ENCODE assay signal across 15 cellular contexts in genomic region chr3:167102071-167102470, GRCh38.
DNase-seq lines count a peak whose midpoint lies in the region; TF ChIP-seq lines count a peak whose summit lies in the region.
"Had no signal": no experiment of that assay in that cellular context is flagged by ENCODE, and none has a peak within 500 bp of the region (broad histone marks: within the 10 kb centered on the region; RNA-seq: fewer than 3 reads in every experiment).

No MANE protein-coding gene starts in this region.

- POLR2A ChIA-PET in A673 (lab: Charles Lee; ENCODE audit: low non-redundant PET) = no interaction called here

- no peaks in the 10 kb centered on the region for H3K36me3 ChIP-seq in A673 (ENCODE audit: insufficient read depth, low read length, poor library complexity, severe bottlenecking)
- H3K36me3 ChIP-seq: BLaER1 had no signal

- CTCF ChIA-PET in A673 (lab: Charles Lee) = no interaction called here

- H3K27ac Mint-ChIP-seq in endothelial cell (ENCODE audit: unreplicated experiment) = no peak overlapping the region

- peaks cover 5% of the 10 kb centered on the region for H3K4me1 Mint-ChIP-seq in endothelial cell (ENCODE audit: unreplicated experiment)

- no peaks in the 10 kb centered on the region for H3K36me3 Mint-ChIP-seq in endothelial cell (ENCODE audit: low read depth, unreplicated experiment)

- no peak overlapping the region for H3K27ac ChIP-seq in A673 (ENCODE audit: low read depth, low read length, poor library complexity, severe bottlenecking)
- H3K27ac ChIP-seq: BLaER1 had no signal

- DNase-seq in A673 (ENCODE audit: low spot score) (peak; percentile 11), GM12865 (ENCODE audit: low read depth) (peak; percentile 14), NAMALWA (ENCODE audit: low spot score) (peak; percentile 44), endothelial cell (ENCODE audit: low spot score) (no peak), NCI-H748 treated with DMSO at 0.1 percent for 48 hours (lab: John Stamatoyannopoulos, UW) (no peak), lower leg skin (ENCODE audit: low spot score in 2 of 2) (no peak), SKM-1 (lab: John Stamatoyannopoulos, UW; ENCODE audit: unreplicated experiment) (no peak), OCI-M2 (lab: John Stamatoyannopoulos, UW; ENCODE audit: unreplicated experiment) (no peak)
- DNase-seq: activated CD4-positive, CD25-positive, alpha-beta regulatory T cell; GOT3; NCI-H2171; Right ventricle myocardium superior; stimulated activated CD4-positive, alpha-beta T cell treated with anti-CD3 and anti-CD28 coated beads, Interleukin-4, amount 100 ng/mL, for 24 hours; stimulated activated naive CD8-positive, alpha-beta T cell treated with anti-CD3 and anti-CD28 coated beads, Interleukin-15, Interleukin-2, amounts not matched to agents 100 U/mL and 50 U/mL, for 24 hours had no signal

- H3K9me3 Mint-ChIP-seq in endothelial cell (ENCODE audit: unreplicated experiment) = no peaks in the 10 kb centered on the region

- no TSS peak for BruUV-seq in A673 (replicated peaks; lab: Mats Ljungman, UMichigan)

- no peak overlapping the region for H3K4me3 ChIP-seq in A673 (ENCODE audit: low read depth, low read length, poor library complexity, severe bottlenecking)
- no peak overlapping the region for H3K4me3 ChIP-seq in GM12865 (ENCODE audit: low read depth, low read length)
- H3K4me3 ChIP-seq in lower leg skin (ENCODE audit: low read depth, poor library complexity, severe bottlenecking) = no peak overlapping the region
- H3K4me3 ChIP-seq: BLaER1 had no signal

- H3K4me3 Mint-ChIP-seq in endothelial cell (ENCODE audit: unreplicated experiment) = no peak overlapping the region

- no peaks in the 10 kb centered on the region for H3K9me3 ChIP-seq in A673 (ENCODE audit: low read depth, low read length, poor library complexity, severe bottlenecking)
- H3K9me3 ChIP-seq: BLaER1 had no signal

- no peaks in the 10 kb centered on the region for H3K4me1 ChIP-seq in A673 (ENCODE audit: insufficient read depth, low read length, poor library complexity, severe bottlenecking)
- H3K4me1 ChIP-seq: BLaER1 had no signal

- peaks cover 2% of the 10 kb centered on the region for H3K27me3 Mint-ChIP-seq in endothelial cell (ENCODE audit: unreplicated experiment)

- intact Hi-C loops in A673 (cut with micrococcal nuclease; ENCODE audit: unreplicated experiment) (no loop called here), lower leg skin (cut with DNase I; ENCODE audit: low total_unique reads) (no loop called here)

- TF ChIP-seq CTCF in A673 (conservative IDR thresholded peaks at IDR 0.05; ENCODE audit: low read depth, low read length) = 0 out of 2 replicates have a peak, but pooled peaks have one; percentile 28
- peak; percentile 14 for TF ChIP-seq CTCF in GM12865 (IDR thresholded peaks at IDR 0.05; ENCODE audit: insufficient read depth, low read depth, low read length, missing control alignments)
- TF ChIP-seq CTCF in endothelial cell (IDR thresholded peaks at IDR 0.05; ENCODE audit: unreplicated experiment) = peak; percentile 57
- no peak for TF ChIP-seq CTCF in lower leg skin (IDR thresholded peaks at IDR 0.05)

- no peaks in the 10 kb centered on the region for H3K27me3 ChIP-seq in A673 (replicated peaks; ENCODE audit: insufficient read depth, low read depth, low read length, poor library complexity)
- H3K27me3 ChIP-seq: BLaER1 had no signal

- WGBS in lower leg skin, 2 donors = 76 to 92% methylated on average over 1 of the region's 1 CpG

- no peak for TF ChIP-seq POLR2A in lower leg skin (IDR thresholded peaks at IDR 0.05)

Comparison
In these comparisons a context has a peak if more than half of its experiments do, and no peak if none do; other contexts are left out.
1. DNase-seq: peak in A673 (single experiment), GM12865 (single experiment) and NAMALWA (single experiment); none in endothelial cell (single experiment), NCI-H748 treated with DMSO at 0.1 percent for 48 hours (single experiment), lower leg skin (0 of 2), SKM-1 (single experiment) and OCI-M2 (single experiment).
2. CTCF ChIP-seq: peak in A673 (single experiment), GM12865 (single experiment) and endothelial cell (single experiment); none in lower leg skin (0 of 3).